Comparison of ENCODE assay signal across 19 cellular contexts in genomic region chr5:109855056-109855455, GRCh38.
DNase-seq lines count a peak whose midpoint lies in the region; ATAC-seq and TF ChIP-seq lines count a peak whose summit lies in the region.
"Had no signal": no experiment of that assay in that cellular context is flagged by ENCODE, and none has a peak within 500 bp of the region (broad histone marks: within the 10 kb centered on the region; RNA-seq: fewer than 3 reads in every experiment).

No MANE protein-coding gene starts in this region.

- H3K9me3 Mint-ChIP-seq in activated T-cell treated with anti-CD3 and anti-CD28 coated beads, Interleukin-2, amount 50 U/mL, for 72 hours: no peaks in the 10 kb centered on the region
- H3K9me3 Mint-ChIP-seq in T-cell: no peaks in the 10 kb centered on the region

- H4K20me1 ChIP-seq in smooth muscle cell (ENCODE audit: low read depth): no peaks in the 10 kb centered on the region

- H3K27ac ChIP-seq in smooth muscle cell (ENCODE audit: low read depth) (peak overlapping the region; percentile 88), caudate nucleus (ENCODE audit: low read depth, low read length) (no peak overlapping the region)
- H3K27ac ChIP-seq: 22Rv1, HL-60 had no signal

- peaks cover 4% of the 10 kb centered on the region for H3K36me3 ChIP-seq in smooth muscle cell (ENCODE audit: low read depth)

- no peaks in the 10 kb centered on the region for H3K79me2 ChIP-seq in smooth muscle cell (ENCODE audit: low read depth)

- WGBS in smooth muscle cell (ENCODE audit: low lambda C conversion rate): 52% methylated on average over 1 of the region's 1 CpG

- peaks cover 9% of the 10 kb centered on the region for H3F3A ChIP-seq in smooth muscle cell (ENCODE audit: low read depth)

- H3K36me3 Mint-ChIP-seq in activated T-cell treated with anti-CD3 and anti-CD28 coated beads, Interleukin-2, amount 50 U/mL, for 72 hours (ENCODE audit: insufficient read depth in 2 of 2): peaks cover 6 to 24% of the 10 kb centered on the region in 2 donors
- peaks cover 49% of the 10 kb centered on the region for H3K36me3 Mint-ChIP-seq in T-cell

- H3K4me2 ChIP-seq in smooth muscle cell: peak overlapping the region; percentile 49
- H3K4me2 ChIP-seq: SK-N-SH had no signal

- H3K27me3 ChIP-seq in smooth muscle cell (ENCODE audit: low read depth): no peaks in the 10 kb centered on the region

- no peak overlapping the region for H3K4me3 Mint-ChIP-seq in activated T-cell treated with anti-CD3 and anti-CD28 coated beads, Interleukin-2, amount 50 U/mL, for 72 hours
- peak overlapping the region in 1 of 3 donors; percentile 77 for H3K4me3 Mint-ChIP-seq in T-cell

- no peaks in the 10 kb centered on the region for H3K27me3 Mint-ChIP-seq in activated T-cell treated with anti-CD3 and anti-CD28 coated beads, Interleukin-2, amount 50 U/mL, for 72 hours (ENCODE audit: low read depth)
- no peaks in the 10 kb centered on the region for H3K27me3 Mint-ChIP-seq in T-cell

- CTCF ChIA-PET in T-cell (lab: Charles Lee): interaction anchor here in 1 of 2 donors (0.6 kb wide), 1 partner anchor 15 kb away, joined by 3 read pairs; no protein-coding TSS in a partner anchor

- DNase-seq in activated T-cell treated with anti-CD3 and anti-CD28 coated beads, Interleukin-2, amount 50 U/mL, for 72 hours: no peak
- DNase-seq in activated T-cell treated with anti-CD3 and anti-CD28 coated beads, Interleukin-2, amount 50 U/mL, for 1 hour: no peak
- DNase-seq in T-cell: no peak
- DNase-seq in epithelial cell of esophagus (ENCODE audit: low read depth): peak; percentile 19
- DNase-seq in smooth muscle cell (lab: John Stamatoyannopoulos, UW; ENCODE audit: unreplicated experiment): no peak
- DNase-seq in caudate nucleus (lab: John Stamatoyannopoulos, UW): no peak
- no peak for DNase-seq in KG1 (lab: John Stamatoyannopoulos, UW)
- DNase-seq: EL, KBM-7, NCI-H1105 treated with DMSO at 0.1 percent for 48 hours, NCI-H187, NCI-H446 treated with DMSO at 0.1 percent for 48 hours, NCI-H748 treated with DMSO at 0.1 percent for 48 hours, Right ventricle myocardium superior, SK-N-SH had no signal

- peak overlapping the region; percentile 42 for H3K9ac ChIP-seq in smooth muscle cell (ENCODE audit: low read depth)
- H3K9ac ChIP-seq: SK-N-SH had no signal

- no peak for ATAC-seq in activated T-cell treated with anti-CD3 and anti-CD28 coated beads, Interleukin-2, amount 50 U/mL, for 72 hours (replicated peaks in 1 of 2)
- no peak for ATAC-seq in T-cell (replicated peaks in 1 of 4)
- no peak for ATAC-seq in HG03097 (IDR thresholded peaks at IDR 0.05; ENCODE audit: low FRiP score, unreplicated experiment)

- peak overlapping the region; percentile 22 for H3K27ac Mint-ChIP-seq in activated T-cell treated with anti-CD3 and anti-CD28 coated beads, Interleukin-2, amount 50 U/mL, for 72 hours
- peak overlapping the region; percentile 95 to 97 for H3K27ac Mint-ChIP-seq in T-cell

- no peak overlapping the region for H3K4me3 ChIP-seq in epithelial cell of esophagus (ENCODE audit: low read length)
- no peak overlapping the region for H3K4me3 ChIP-seq in smooth muscle cell
- H3K4me3 ChIP-seq: HAP-1 had no signal

- H3K4me1 Mint-ChIP-seq in activated T-cell treated with anti-CD3 and anti-CD28 coated beads, Interleukin-2, amount 50 U/mL, for 72 hours (ENCODE audit: low read depth): peaks cover 61% of the 10 kb centered on the region
- peaks cover 85 to 87% (median 86%) of the 10 kb centered on the region in 3 donors for H3K4me1 Mint-ChIP-seq in T-cell

- H2AFZ ChIP-seq in smooth muscle cell (ENCODE audit: low read depth): no peak overlapping the region

- POLR2A ChIA-PET in T-cell (lab: Charles Lee): no interaction called here

- TF ChIP-seq CTCF in epithelial cell of esophagus (IDR thresholded peaks at IDR 0.05; ENCODE audit: insufficient read depth, low read depth, low read length, missing control alignments): no peak
- no peak for TF ChIP-seq CTCF in smooth muscle cell (IDR thresholded peaks at IDR 0.05; ENCODE audit: borderline replicate concordance, insufficient read depth, poor library complexity, severe bottlenecking)

- no peaks in the 10 kb centered on the region for H3K9me3 ChIP-seq in smooth muscle cell (replicated peaks; ENCODE audit: low read depth)
- H3K9me3 ChIP-seq: HAP-1, SK-N-SH had no signal

- peaks cover 27% of the 10 kb centered on the region for H3K4me1 ChIP-seq in smooth muscle cell (ENCODE audit: low read depth)
- H3K4me1 ChIP-seq: HAP-1 had no signal
